In the genomic region with DNA sequence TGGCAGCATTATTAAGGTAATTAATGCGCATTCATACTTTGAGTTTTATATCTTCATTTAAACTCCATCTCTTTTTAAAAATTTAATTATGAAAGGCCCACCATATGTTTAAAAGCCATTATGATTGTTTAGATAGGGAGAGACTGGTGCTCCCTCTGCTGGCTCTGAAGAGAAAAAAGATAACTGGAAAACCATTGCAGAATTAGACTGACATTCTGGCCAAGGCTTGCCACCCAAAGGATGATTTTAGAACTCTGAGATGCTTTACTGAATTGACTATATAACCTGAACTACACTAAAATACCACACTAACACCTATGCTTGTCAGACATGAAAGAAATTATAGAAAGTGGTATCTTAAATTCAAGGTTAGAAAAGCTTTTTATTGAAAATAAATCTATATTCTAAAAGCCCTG, we compare ENCODE assay signal across 8 cellular contexts.
DNase-seq lines count a peak whose midpoint lies in the region; ATAC-seq lines count a peak whose summit lies in the region.

No MANE protein-coding gene starts in this region.

- H3K9me3 ChIP-seq in adipocyte (ENCODE audit: control insufficient read depth, low read length) = peaks cover 14% of the 10 kb centered on the region

- peak overlapping the region; percentile 40 for H3K9ac ChIP-seq in adipocyte (ENCODE audit: low read length)

- H3K27me3 ChIP-seq in adipocyte (replicated peaks; ENCODE audit: control insufficient read depth, insufficient read depth, low read length) = no peaks in the 10 kb centered on the region

- no peaks in the 10 kb centered on the region for H3K36me3 ChIP-seq in adipocyte (ENCODE audit: control insufficient read depth, insufficient read depth, low read length, severe bottlenecking)

- DNase-seq in COR-L47 (lab: John Stamatoyannopoulos, UW) (peak; percentile 19), NCI-H146 (lab: John Stamatoyannopoulos, UW) (peak; percentile 55), adipocyte (ENCODE audit: low read depth) (peak; percentile 72), inferior parietal cortex (ENCODE audit: extremely low spot score) (peak; percentile 69)
- DNase-seq in activated naive CD4-positive, alpha-beta T cell treated with Interleukin-2 at 50 U/mL for 16 hours = no peak
- no peak for DNase-seq in activated CD8-positive, alpha-beta memory T cell treated with anti-CD3 and anti-CD28 coated beads, Interleukin-2, amount 50 U/mL, for 48 hours

- peak; percentile 54 for ATAC-seq in GM19467 (IDR thresholded peaks at IDR 0.05; ENCODE audit: unreplicated experiment)
- ATAC-seq in GM21619 (IDR thresholded peaks at IDR 0.05; ENCODE audit: unreplicated experiment) = no peak

- H3K4me3 ChIP-seq in adipocyte (ENCODE audit: low read length) = no peak overlapping the region

- H3K4me1 ChIP-seq in adipocyte (ENCODE audit: control insufficient read depth, insufficient read depth, low read length) = peaks cover 16% of the 10 kb centered on the region

Comparison
In these comparisons a context has a peak if more than half of its experiments do, and no peak if none do; other contexts are left out.
1. DNase-seq: peak in COR-L47 (single experiment), NCI-H146 (single experiment), adipocyte (single experiment) and inferior parietal cortex (single experiment); none in activated naive CD4-positive, alpha-beta T cell treated with Interleukin-2 at 50 U/mL for 16 hours (single experiment) and activated CD8-positive, alpha-beta memory T cell treated with anti-CD3 and anti-CD28 coated beads, Interleukin-2, amount 50 U/mL, for 48 hours (single experiment).